8 cellular contexts compared by ENCODE assay signal in genomic region chr3:194046995-194047681, GRCh38.
A peak's percentile ranks its signal among the peaks of the same experiment; 100 is the strongest.
DNase-seq lines count a peak whose midpoint lies in the region; ATAC-seq and TF ChIP-seq lines count a peak whose summit lies in the region.

No MANE protein-coding gene starts in this region.

- H3K36me3 ChIP-seq in lower lobe of right lung: no peaks in the 10 kb centered on the region

- H3K27me3 ChIP-seq in lower lobe of right lung (ENCODE audit: low read depth): no peaks in the 10 kb centered on the region

- peaks cover 17% of the 10 kb centered on the region for H3K4me1 ChIP-seq in lower lobe of right lung

- intact Hi-C loops in lower lobe of right lung (cut with DNase I): no loop called here

- H3K4me3 ChIP-seq in lower lobe of right lung: no peak overlapping the region

- DNase-seq in Ammon's horn (ENCODE audit: low spot score) (peak; percentile 85), SHP77 (lab: John Stamatoyannopoulos, UW) (peak; percentile 69 to 73), lower lobe of right lung (peak; percentile 72), SW 1271 (lab: John Stamatoyannopoulos, UW) (no peak)
- DNase-seq in stimulated activated CD4-positive, alpha-beta T cell treated with anti-CD3 and anti-CD28 coated beads, Interleukin-4, amount 100 ng/mL, for 24 hours: no peak

- TF ChIP-seq CTCF in lower lobe of right lung (IDR thresholded peaks at IDR 0.05): no peak

- ATAC-seq in HG02610 (IDR thresholded peaks at IDR 0.05; ENCODE audit: unreplicated experiment) (peak; percentile 47), lower lobe of right lung (peak; percentile 82 to 85), HG02938 (IDR thresholded peaks at IDR 0.05; ENCODE audit: unreplicated experiment) (no peak), HG02678 (IDR thresholded peaks at IDR 0.05; ENCODE audit: unreplicated experiment) (no peak)

- H3K9me3 ChIP-seq in lower lobe of right lung: peaks cover 10% of the 10 kb centered on the region

- peak overlapping the region; percentile 55 for H3K27ac ChIP-seq in lower lobe of right lung

Comparison
In these comparisons a context has a peak if more than half of its experiments do, and no peak if none do; other contexts are left out.
1. DNase-seq: peak in Ammon's horn (single experiment), SHP77 (2 of 2) and lower lobe of right lung (single experiment); none in stimulated activated CD4-positive, alpha-beta T cell treated with anti-CD3 and anti-CD28 coated beads, Interleukin-4, amount 100 ng/mL, for 24 hours (single experiment) and SW 1271 (0 of 2).
2. ATAC-seq: peak in HG02610 (single experiment) and lower lobe of right lung (2 of 2); none in HG02938 (single experiment) and HG02678 (single experiment).